ENCODE assay signal across 8 cellular contexts in the genomic region with DNA sequence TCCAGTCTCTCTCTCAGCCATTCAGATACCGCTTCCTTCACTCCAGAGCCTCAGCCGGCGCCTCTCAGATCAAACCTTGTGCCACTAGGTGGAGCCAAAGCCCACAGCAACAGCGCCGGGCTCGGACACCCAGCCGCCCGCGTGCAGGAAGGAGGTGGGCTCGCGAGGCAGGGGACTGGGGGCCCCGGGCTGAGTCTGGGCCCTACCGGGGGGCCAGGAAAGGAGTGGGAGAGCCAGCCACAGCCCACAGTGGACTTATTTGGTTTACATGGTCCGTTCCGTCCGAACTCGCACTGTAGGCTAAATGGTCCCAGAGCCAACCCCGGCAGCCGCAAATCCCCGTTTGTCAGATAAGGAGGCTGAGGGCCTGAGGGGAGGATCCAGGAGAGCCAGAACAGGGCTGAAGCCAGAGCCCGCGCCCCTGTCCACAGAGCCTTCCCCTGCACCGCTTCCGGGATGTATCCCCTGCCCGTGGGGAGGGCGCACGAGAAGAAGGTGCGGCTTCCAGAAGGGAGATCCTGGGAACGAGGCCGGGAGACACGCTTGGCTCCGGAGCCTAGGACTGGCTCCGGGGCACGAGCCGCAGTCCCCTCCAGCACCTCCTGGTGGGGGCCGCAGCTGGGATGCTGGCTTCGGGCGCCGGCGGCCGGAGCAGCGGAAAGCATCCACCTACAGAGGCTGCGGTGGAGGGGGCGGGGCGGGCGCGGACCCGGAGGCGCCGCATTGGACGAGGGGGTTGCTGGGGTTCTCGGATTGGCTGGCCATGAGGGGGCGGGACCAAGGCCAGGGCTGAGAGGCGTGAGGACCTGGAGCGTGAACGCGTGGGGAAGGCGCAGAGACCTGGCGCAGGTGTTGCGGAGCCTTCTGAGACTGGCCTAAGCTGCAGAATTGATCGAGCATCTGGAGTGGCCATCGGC. TPM values are rescaled to one million over a fixed set of nuclear protein-coding genes. Genes with fewer than 3 reads are reported as not detected.
DNase-seq lines count a peak whose midpoint lies in the region; ATAC-seq, FAIRE-seq and TF ChIP-seq lines count a peak whose summit lies in the region.

No MANE protein-coding gene starts in this region.

- no peaks in the 10 kb centered on the region for H3K36me3 Mint-ChIP-seq in T-cell

- peak overlapping the region; percentile 36 to 65 for H3K27ac Mint-ChIP-seq in T-cell

- H3K27me3 Mint-ChIP-seq in T-cell = peaks cover 6 to 12% of the 10 kb centered on the region in 2 donors

- no peaks in the 10 kb centered on the region for H3K27me3 ChIP-seq in right atrium auricular region

- ATAC-seq in HG02884 (IDR thresholded peaks at IDR 0.05; ENCODE audit: unreplicated experiment) (peak; percentile 61), T-cell (replicated peaks in 1 of 4) (peak; percentile 94 to 97 (median 97))

- in situ Hi-C loops in GM13976 (cut with MboI; ENCODE audit: low sequenced_read_pairs, unreplicated experiment) = no loop called here

- H3K4me3 Mint-ChIP-seq in T-cell = peak overlapping the region; percentile 80 to 86 (median 82)

- DNase-seq in GM13976 (ENCODE audit: low spot score) (peak; percentile 97), NCI-H146 treated with DMSO at 0.1 percent for 48 hours (lab: John Stamatoyannopoulos, UW; ENCODE audit: unreplicated experiment) (peak; percentile 80), T-cell (peak; percentile 87 to 96 (median 94)), amniotic epithelial cell (ENCODE audit: low read depth) (peak; percentile 78), right atrium auricular region (ENCODE audit: low spot score) (peak; percentile 93), pulmonary artery endothelial cell (ENCODE audit: low read depth, low spot score) (peak; percentile 36), urothelium cell line (ENCODE audit: low spot score) (peak; percentile 95)

- peaks cover 0 to 19% of the 10 kb centered on the region in 2 donors for H3K4me1 ChIP-seq in right atrium auricular region

- no peaks in the 10 kb centered on the region for H3K9me3 Mint-ChIP-seq in T-cell

- no peaks in the 10 kb centered on the region for H3K9me3 ChIP-seq in right atrium auricular region

- POLR2A ChIA-PET in T-cell (lab: Charles Lee) = no interaction called here

- CTCF ChIA-PET in T-cell (lab: Charles Lee) = interaction anchor here (0.6 to 4.2 kb wide), 12 partner anchors 12 to 325 kb away, joined by 3 to 25 read pairs (median 4); a partner anchor contains a TSS

- peak overlapping the region; percentile 44 to 70 for H3K4me3 ChIP-seq in right atrium auricular region

- TF ChIP-seq CTCF in GM13976 (IDR thresholded peaks at IDR 0.05; ENCODE audit: borderline replicate concordance, control extremely low read depth, extremely low read depth, insufficient read depth, missing control alignments) (peak; percentile 84), right atrium auricular region (IDR thresholded peaks at IDR 0.05) (peak; percentile 75 to 90)

- no peak overlapping the region for H3K27ac ChIP-seq in right atrium auricular region

- H3K36me3 ChIP-seq in right atrium auricular region = no peaks in the 10 kb centered on the region

- FAIRE-seq in urothelium cell line (lab: Jason Lieb, UNC) = no peak

- peaks cover 14 to 23% (median 17%) of the 10 kb centered on the region in 3 donors for H3K4me1 Mint-ChIP-seq in T-cell

RNA-seq across cellular contexts. Expression of a gene that starts 6.5 kb away (rescaled TPM):
- total RNA-seq in T-cell (under 1 TPM in 3 of 5 donors, not detected in 2; 0.47 to 0.79 (median 0.49) TPM), right atrium auricular region (1 to 10 TPM in 1 of 2 donors, under 1 TPM in 1; 0.71 to 1.0 TPM), pulmonary artery endothelial cell (not detected in 2 replicates)

RNA-seq across cellular contexts. Expression of a gene that starts 59.8 kb away (rescaled TPM):
- total RNA-seq in T-cell (1 to 10 TPM; 2.0 to 4.7 (median 3.1) TPM), right atrium auricular region (1 to 10 TPM; 1.0 to 2.9 TPM), pulmonary artery endothelial cell (0.73 and 1.3 TPM in 2 replicates)

Comparison
In these comparisons a context has a peak if more than half of its experiments do, and no peak if none do; other contexts are left out.
1. DNase-seq: peak in every context shown above with its lines; median percentile 97 in GM13976; 95 in urothelium cell line; 94 in T-cell; 93 in right atrium auricular region; 80 in NCI-H146 treated with DMSO at 0.1 percent for 48 hours; 78 in amniotic epithelial cell; 36 in pulmonary artery endothelial cell.